ENCODE assay signal across 8 cellular contexts in genomic region chr3:47803478-47804025, GRCh38. TPM values are rescaled to one million over a fixed set of nuclear protein-coding genes. Genes with fewer than 3 reads are reported as not detected.
A peak's percentile ranks its signal among the peaks of the same experiment; 100 is the strongest.
DNase-seq lines count a peak whose midpoint lies in the region; ATAC-seq and TF ChIP-seq lines count a peak whose summit lies in the region.

No MANE protein-coding gene starts in this region.

- POLR2A ChIA-PET in activated CD4-positive, alpha-beta T cell treated with anti-CD3 and anti-CD28 coated beads, Interleukin-2, amount 10 ng/mL, durations not matched to agents 7 days and 5 days (lab: Charles Lee) = no interaction called here
- POLR2A ChIA-PET in T-cell (lab: Charles Lee) = no interaction called here

- H3K27me3 ChIP-seq in skeletal muscle tissue (ENCODE audit: control insufficient read depth in 3 of 3, insufficient read depth in 3 of 3, low read length in 3 of 3) = no peaks in the 10 kb centered on the region

- H3K4me1 Mint-ChIP-seq in activated CD4-positive, alpha-beta T cell treated with anti-CD3 and anti-CD28 coated beads, Interleukin-2, amount 10 ng/mL, durations not matched to agents 7 days and 5 days = peaks cover 29% of the 10 kb centered on the region
- H3K4me1 Mint-ChIP-seq in T-cell = peaks cover 21 to 30% (median 25%) of the 10 kb centered on the region in 3 donors

- in situ Hi-C loops in KBM-7 (cut with MboI; ENCODE audit: low pct_unique_long_range_greater_than_20kb, low sequenced_read_pairs) = no loop called here

- CTCF ChIA-PET in activated CD4-positive, alpha-beta T cell treated with anti-CD3 and anti-CD28 coated beads, Interleukin-2, amount 10 ng/mL, durations not matched to agents 7 days and 5 days (lab: Charles Lee) = interaction anchor here (1.9 kb wide), 1 partner anchor 21 kb away, joined by 9 read pairs; no protein-coding TSS in a partner anchor
- CTCF ChIA-PET in T-cell (lab: Charles Lee) = interaction anchor here (1.0 to 1.6 kb wide), 2 partner anchors 22 to 282 kb away, joined by 3 to 7 read pairs; no protein-coding TSS in a partner anchor

- no peak for DNase-seq in activated CD4-positive, alpha-beta T cell treated with anti-CD3 and anti-CD28 coated beads, Interleukin-2, amount 10 ng/mL, durations not matched to agents 7 days and 5 days
- DNase-seq in activated CD4-positive, alpha-beta T cell treated with anti-CD3 and anti-CD28 coated beads for 4 hours = no peak
- peak in 3 of 34 experiments; percentile 2 to 16 (median 6) for DNase-seq in T-cell
- no peak for DNase-seq in foreskin fibroblast
- DNase-seq in KBM-7 = no peak

- peak overlapping the region; percentile 92 to 98 (median 94) for H3K9ac ChIP-seq in skeletal muscle tissue (ENCODE audit: low read depth in 1 of 3, low read length in 3 of 3)

- ATAC-seq in T-cell (replicated peaks in 1 of 4) (peak in 3 of 4 experiments; percentile 36 to 46 (median 38)), GM19452 (IDR thresholded peaks at IDR 0.05; ENCODE audit: unreplicated experiment) (no peak), GM21529 (IDR thresholded peaks at IDR 0.05; ENCODE audit: unreplicated experiment) (no peak)

- peak overlapping the region; percentile 75 to 91 for H3K4me3 ChIP-seq in foreskin fibroblast (ENCODE audit: low read depth in 1 of 2, low read length in 2 of 2)
- peak overlapping the region; percentile 82 to 94 (median 93) for H3K4me3 ChIP-seq in skeletal muscle tissue (ENCODE audit: low read length in 3 of 3)

- H3K27ac Mint-ChIP-seq in activated CD4-positive, alpha-beta T cell treated with anti-CD3 and anti-CD28 coated beads, Interleukin-2, amount 10 ng/mL, durations not matched to agents 7 days and 5 days = peak overlapping the region; percentile 94
- H3K27ac Mint-ChIP-seq in T-cell = peak overlapping the region; percentile 94 to 95

- H3K36me3 ChIP-seq in skeletal muscle tissue (ENCODE audit: control insufficient read depth in 3 of 3, insufficient read depth in 3 of 3, low read length in 3 of 3) = peaks cover 2 to 8% (median 5%) of the 10 kb centered on the region in 3 donors

- H3K9me3 Mint-ChIP-seq in activated CD4-positive, alpha-beta T cell treated with anti-CD3 and anti-CD28 coated beads, Interleukin-2, amount 10 ng/mL, durations not matched to agents 7 days and 5 days = no peaks in the 10 kb centered on the region
- H3K9me3 Mint-ChIP-seq in T-cell = no peaks in the 10 kb centered on the region

- no peaks in the 10 kb centered on the region for H3K9me3 ChIP-seq in skeletal muscle tissue (ENCODE audit: control insufficient read depth in 3 of 3, low read length in 3 of 3)

- H3K4me3 Mint-ChIP-seq in activated CD4-positive, alpha-beta T cell treated with anti-CD3 and anti-CD28 coated beads, Interleukin-2, amount 10 ng/mL, durations not matched to agents 7 days and 5 days = peak overlapping the region; percentile 95
- peak overlapping the region; percentile 91 to 94 (median 93) for H3K4me3 Mint-ChIP-seq in T-cell

- TF ChIP-seq CTCF in foreskin fibroblast (IDR thresholded peaks at IDR 0.05; ENCODE audit: low read depth, low read length) = no peak

- H3K36me3 Mint-ChIP-seq in activated CD4-positive, alpha-beta T cell treated with anti-CD3 and anti-CD28 coated beads, Interleukin-2, amount 10 ng/mL, durations not matched to agents 7 days and 5 days (ENCODE audit: low read depth) = peaks cover 4% of the 10 kb centered on the region
- H3K36me3 Mint-ChIP-seq in T-cell = no peaks in the 10 kb centered on the region

- H3K27me3 Mint-ChIP-seq in activated CD4-positive, alpha-beta T cell treated with anti-CD3 and anti-CD28 coated beads, Interleukin-2, amount 10 ng/mL, durations not matched to agents 7 days and 5 days = no peaks in the 10 kb centered on the region
- H3K27me3 Mint-ChIP-seq in T-cell = no peaks in the 10 kb centered on the region

- peak overlapping the region; percentile 95 for H3K27ac ChIP-seq in skeletal muscle tissue (ENCODE audit: low read depth, low read length)

- H3K4me1 ChIP-seq in skeletal muscle tissue (ENCODE audit: control insufficient read depth in 3 of 3, insufficient read depth in 3 of 3, low read length in 3 of 3) = peaks cover 7 to 17% (median 10%) of the 10 kb centered on the region in 3 donors

RNA-seq across cellular contexts. Expression of gene DHX30, which starts 0.6 kb away (rescaled TPM):
- total RNA-seq in activated CD4-positive, alpha-beta T cell treated with anti-CD3 and anti-CD28 coated beads, Interleukin-2, amount 10 ng/mL, durations not matched to agents 7 days and 5 days = 10 to 100 TPM; 73.2 to 77.8 TPM
- total RNA-seq in T-cell (100 to 1,000 TPM in 1 of 5 donors, 10 to 100 TPM in 4; 69.3 to 101 (median 97.5) TPM), skeletal muscle tissue (39.7 TPM)

RNA-seq across cellular contexts. Expression of gene SMARCC1, which starts 21.9 kb away (rescaled TPM):
- 100 to 1,000 TPM in 1 of 2 experiments, 10 to 100 TPM in 1; 96.4 to 109 TPM for total RNA-seq in activated CD4-positive, alpha-beta T cell treated with anti-CD3 and anti-CD28 coated beads, Interleukin-2, amount 10 ng/mL, durations not matched to agents 7 days and 5 days
- total RNA-seq in T-cell = 10 to 100 TPM; 88.9 to 99.3 (median 92.4) TPM
- 75.2 TPM for total RNA-seq in skeletal muscle tissue

Comparison
In these comparisons a context has a peak if more than half of its experiments do, and no peak if none do; other contexts are left out.
1. ATAC-seq: peak in T-cell (3 of 4); none in GM19452 (single experiment) and GM21529 (single experiment).